Comparison of ENCODE assay signal across 8 cellular contexts in the genomic region with DNA sequence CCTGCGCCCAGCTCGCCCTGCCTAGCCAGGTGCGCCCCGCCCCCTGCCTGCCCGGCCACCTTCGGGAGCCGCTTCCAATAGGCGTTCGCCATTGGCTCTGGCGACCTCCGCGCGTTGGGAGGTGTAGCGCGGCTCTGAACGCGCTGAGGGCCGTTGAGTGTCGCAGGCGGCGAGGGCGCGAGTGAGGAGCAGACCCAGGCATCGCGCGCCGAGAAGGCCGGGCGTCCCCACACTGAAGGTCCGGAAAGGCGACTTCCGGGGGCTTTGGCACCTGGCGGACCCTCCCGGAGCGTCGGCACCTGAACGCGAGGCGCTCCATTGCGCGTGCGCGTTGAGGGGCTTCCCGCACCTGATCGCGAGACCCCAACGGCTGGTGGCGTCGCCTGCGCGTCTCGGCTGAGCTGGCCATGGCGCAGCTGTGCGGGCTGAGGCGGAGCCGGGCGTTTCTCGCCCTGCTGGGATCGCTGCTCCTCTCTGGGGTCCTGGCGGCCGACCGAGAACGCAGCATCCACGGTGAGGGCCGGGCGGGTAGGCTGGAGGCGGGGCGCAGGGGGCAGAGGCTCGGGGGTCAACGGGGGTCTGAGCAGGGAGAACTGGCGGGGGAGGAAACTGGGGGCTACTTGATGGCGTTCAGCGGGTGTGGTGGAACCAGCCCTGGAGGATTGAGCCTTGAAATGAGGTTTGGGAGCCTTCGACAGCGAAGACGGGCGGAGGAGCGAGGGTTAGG. TPM values are rescaled to one million over a fixed set of nuclear protein-coding genes. Genes with fewer than 3 reads are reported as not detected.
DNase-seq lines count a peak whose midpoint lies in the region; ATAC-seq and TF ChIP-seq lines count a peak whose summit lies in the region.

A gene with protein sequence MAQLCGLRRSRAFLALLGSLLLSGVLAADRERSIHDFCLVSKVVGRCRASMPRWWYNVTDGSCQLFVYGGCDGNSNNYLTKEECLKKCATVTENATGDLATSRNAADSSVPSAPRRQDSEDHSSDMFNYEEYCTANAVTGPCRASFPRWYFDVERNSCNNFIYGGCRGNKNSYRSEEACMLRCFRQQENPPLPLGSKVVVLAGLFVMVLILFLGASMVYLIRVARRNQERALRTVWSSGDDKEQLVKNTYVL (plus strand): TSS at position 88 of the 727 bp plus-strand sequence. CDS start 320 bp downstream, at position 408.

- peak; percentile 33 for ATAC-seq in activated B cell treated with CpG ODN at 0.5 μM for 24 hours (ENCODE audit: low read depth)
- no peak for ATAC-seq in HG03045 (IDR thresholded peaks at IDR 0.05; ENCODE audit: unreplicated experiment)
- ATAC-seq in GM18907 (IDR thresholded peaks at IDR 0.05; ENCODE audit: unreplicated experiment), result no peak

- H3K27ac ChIP-seq in HUES6 (ENCODE audit: low read depth, low read length), result peak within 1 kb of the TSS; percentile 63
- peak within 1 kb of the TSS; percentile 96 to 98 for H3K27ac ChIP-seq in mucosa of rectum (ENCODE audit: low read depth in 2 of 2, low read length in 2 of 2)
- peak within 1 kb of the TSS; percentile 74 to 89 for H3K27ac ChIP-seq in testis

- H3K27ac Mint-ChIP-seq in activated B cell treated with CpG ODN at 0.5 μM for 24 hours, result peak within 1 kb of the TSS; percentile 99

- TF ChIP-seq CTCF in GM12865 (IDR thresholded peaks at IDR 0.05; ENCODE audit: insufficient read depth, low read depth, low read length, missing control alignments) (no peak), activated B cell treated with CpG ODN at 0.5 μM for 24 hours (IDR thresholded peaks at IDR 0.05) (no peak), testis (IDR thresholded peaks at IDR 0.05) (peak in 1 of 3 experiments; percentile 27)

- H3K36me3 Mint-ChIP-seq in activated B cell treated with CpG ODN at 0.5 μM for 24 hours (ENCODE audit: low read depth), result peaks cover 4% of the 10 kb centered on the region

- H3K9ac ChIP-seq in HUES6 (ENCODE audit: low read length) (peak within 1 kb of the TSS; percentile 84), endocrine pancreas (ENCODE audit: control insufficient read depth, insufficient read depth, low read length) (peak within 1 kb of the TSS; percentile 80), mucosa of rectum (ENCODE audit: low read depth in 1 of 2, low read length in 2 of 2) (peak within 1 kb of the TSS; percentile 96 to 99)

- H3K4me1 Mint-ChIP-seq in activated B cell treated with CpG ODN at 0.5 μM for 24 hours, result peaks cover 40% of the 10 kb centered on the region

- H3K4me1 ChIP-seq in HUES6 (ENCODE audit: control insufficient read depth, insufficient read depth, low read length) (peaks cover 47% of the 10 kb centered on the region), endocrine pancreas (ENCODE audit: control insufficient read depth, insufficient read depth, low read length) (no peaks in the 10 kb centered on the region), mucosa of rectum (ENCODE audit: control insufficient read depth in 2 of 2, insufficient read depth in 2 of 2, low read length in 2 of 2) (peaks cover 23 to 39% of the 10 kb centered on the region in 2 donors), testis (peaks cover 21% of the 10 kb centered on the region)

- H3K36me3 ChIP-seq in HUES6 (ENCODE audit: control insufficient read depth, insufficient read depth, low read length), result no peaks in the 10 kb centered on the region
- no peaks in the 10 kb centered on the region for H3K36me3 ChIP-seq in endocrine pancreas (ENCODE audit: control insufficient read depth, insufficient read depth, low read length)
- H3K36me3 ChIP-seq in mucosa of rectum (ENCODE audit: control insufficient read depth in 2 of 2, insufficient read depth in 2 of 2, low read length in 2 of 2), result no peaks in the 10 kb centered on the region
- no peaks in the 10 kb centered on the region for H3K36me3 ChIP-seq in testis (ENCODE audit: low read depth, missing control alignments)

- peak within 1 kb of the TSS; percentile 91 for H3K4me3 Mint-ChIP-seq in activated B cell treated with CpG ODN at 0.5 μM for 24 hours

- POLR2A ChIA-PET in activated B cell treated with CpG ODN at 0.5 μM for 24 hours (lab: Charles Lee), result interaction anchor here (0.5 to 4.6 kb wide), 20 partner anchors 9 to 383 kb away, joined by 3 to 44 read pairs (median 8); a partner anchor contains a TSS

- intact Hi-C loops in activated B cell treated with CpG ODN at 0.5 μM for 24 hours (cut with micrococcal nuclease), result loop anchor here (1.0 to 5.0 kb wide), 6 partner anchors 11 to 110 kb away; a partner anchor contains a TSS
- intact Hi-C loops in testis (cut with DNase I; ENCODE audit: low total_unique reads), result loop anchor here (5.0 kb wide), 1 partner anchor 53 kb away; a partner anchor contains a TSS

- H3K27me3 ChIP-seq in HUES6 (ENCODE audit: control insufficient read depth, insufficient read depth, low read length), result no peaks in the 10 kb centered on the region
- H3K27me3 ChIP-seq in endocrine pancreas (ENCODE audit: control insufficient read depth, insufficient read depth, low read length), result no peaks in the 10 kb centered on the region
- no peaks in the 10 kb centered on the region for H3K27me3 ChIP-seq in mucosa of rectum (ENCODE audit: control insufficient read depth in 2 of 2, insufficient read depth in 2 of 2, low read length in 2 of 2)
- no peaks in the 10 kb centered on the region for H3K27me3 ChIP-seq in testis

- TF ChIP-seq POLR2A in testis (IDR thresholded peaks at IDR 0.05), result no peak

- no peak for DNase-seq in GM12865 (ENCODE audit: low read depth)
- DNase-seq in activated B cell treated with CpG ODN at 0.5 μM for 24 hours, result no peak
- no peak for DNase-seq in testis

- H3K4me3 ChIP-seq in GM12865 (ENCODE audit: low read depth, low read length) (peak within 1 kb of the TSS; percentile 41), HUES6 (ENCODE audit: low read depth, low read length) (peak within 1 kb of the TSS; percentile 91), endocrine pancreas (ENCODE audit: control insufficient read depth, insufficient read depth, low read length) (peak within 1 kb of the TSS; percentile 74), mucosa of rectum (ENCODE audit: low read length in 2 of 2) (peak within 1 kb of the TSS; percentile 83 to 84), testis (peak within 1 kb of the TSS; percentile 61 to 72)

- H3K9me3 ChIP-seq in HUES6 (ENCODE audit: control insufficient read depth, insufficient read depth, low read depth, low read length), result no peaks in the 10 kb centered on the region
- H3K9me3 ChIP-seq in endocrine pancreas (ENCODE audit: control insufficient read depth, low read length), result no peaks in the 10 kb centered on the region
- H3K9me3 ChIP-seq in mucosa of rectum (ENCODE audit: control insufficient read depth in 2 of 2, low read length in 2 of 2), result no peaks in the 10 kb centered on the region
- no peaks in the 10 kb centered on the region for H3K9me3 ChIP-seq in testis

- no peaks in the 10 kb centered on the region for H3K27me3 Mint-ChIP-seq in activated B cell treated with CpG ODN at 0.5 μM for 24 hours

- WGBS in testis, 2 donors, result 18 to 19% methylated on average over 22 to 67 of the region's 78 CpGs

- H3K9me3 Mint-ChIP-seq in activated B cell treated with CpG ODN at 0.5 μM for 24 hours, result no peaks in the 10 kb centered on the region

- CTCF ChIA-PET in activated B cell treated with CpG ODN at 0.5 μM for 24 hours (lab: Charles Lee), result interaction anchor here (1.0 to 2.3 kb wide), 4 partner anchors 9 to 20 kb away, joined by 4 to 7 read pairs (median 4); a partner anchor contains a TSS

RNA-seq across cellular contexts. Expression of the gene that starts here (rescaled TPM):
- total RNA-seq in activated B cell treated with CpG ODN at 0.5 μM for 24 hours (70.3 and 73.4 TPM in 2 replicates), testis (100 to 1,000 TPM; 372 to 389 TPM)
- 480 TPM for polyA plus RNA-seq in testis (ENCODE audit: insufficient read depth, low read depth, low replicate concordance)

Comparison
In these comparisons a context has a peak if more than half of its experiments do, and no peak if none do; other contexts are left out.
1. H3K4me3 ChIP-seq: peak in every context shown above with its lines; median percentile 91 in HUES6; 84 in mucosa of rectum; 74 in endocrine pancreas; 66 in testis; 41 in GM12865.